Comparison of ENCODE assay signal across 10 cellular contexts in the genomic region with DNA sequence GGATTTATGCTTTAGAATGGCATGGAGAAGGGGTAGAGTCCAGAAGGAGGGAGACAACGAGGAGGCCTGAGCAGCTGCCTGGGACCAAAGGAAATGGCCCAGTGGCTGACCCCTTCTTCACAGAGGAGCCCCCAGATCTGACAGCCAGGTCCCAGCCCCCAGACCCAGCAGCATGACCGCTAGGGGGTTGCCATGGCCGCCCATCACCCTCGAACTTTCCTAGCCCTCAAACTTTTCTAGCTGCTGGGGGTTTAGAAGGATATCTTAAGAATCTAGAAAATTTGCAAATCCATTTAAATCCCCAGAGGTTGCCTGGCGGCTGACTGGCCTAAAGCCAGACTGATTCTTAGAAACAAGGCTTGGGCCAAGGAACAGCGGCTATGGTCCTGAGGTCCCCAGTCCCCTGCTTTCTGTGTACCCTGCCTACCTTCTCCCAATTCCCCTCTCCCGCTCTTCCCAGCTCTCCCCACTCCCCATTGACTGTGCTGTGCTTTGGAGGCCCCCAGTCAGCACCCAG. TPM values are rescaled to one million over a fixed set of nuclear protein-coding genes. Genes with fewer than 3 reads are reported as not detected.
DNase-seq lines count a peak whose midpoint lies in the region; ATAC-seq and TF ChIP-seq lines count a peak whose summit lies in the region.
"Had no signal": no experiment of that assay in that cellular context is flagged by ENCODE, and none has a peak within 500 bp of the region (broad histone marks: within the 10 kb centered on the region; RNA-seq: fewer than 3 reads in every experiment).

No MANE protein-coding gene starts in this region.

- H3K9ac ChIP-seq in skeletal muscle satellite cell (ENCODE audit: low read depth, low read length) = peak overlapping the region; percentile 68

- H3K9me3 ChIP-seq in T-helper 17 cell (ENCODE audit: control insufficient read depth, low read length, poor library complexity, severe bottlenecking) = no peaks in the 10 kb centered on the region
- no peaks in the 10 kb centered on the region for H3K9me3 ChIP-seq in hepatocyte (ENCODE audit: low read depth)
- no peaks in the 10 kb centered on the region for H3K9me3 ChIP-seq in skeletal muscle satellite cell (replicated peaks; ENCODE audit: low read length)

- no peak overlapping the region for H3K27ac Mint-ChIP-seq in T-helper 17 cell

- H3K36me3 ChIP-seq in hepatocyte (replicated peaks; ENCODE audit: insufficient read depth, low read depth) (no peaks in the 10 kb centered on the region), skeletal muscle satellite cell (ENCODE audit: insufficient read depth, low read length) (no peaks in the 10 kb centered on the region)

- H3K79me2 ChIP-seq in hepatocyte = peaks cover 48% of the 10 kb centered on the region

- H3K4me3 Mint-ChIP-seq in T-helper 17 cell = peak overlapping the region; percentile 45

- H3K36me3 Mint-ChIP-seq in T-helper 17 cell (ENCODE audit: low read depth) = peaks cover 2% of the 10 kb centered on the region

- peaks cover 48% of the 10 kb centered on the region for H3K4me1 ChIP-seq in hepatocyte (ENCODE audit: insufficient read depth)
- H3K4me1 ChIP-seq in skeletal muscle satellite cell (ENCODE audit: control insufficient read depth, insufficient read depth, low read length) = peaks cover 35% of the 10 kb centered on the region

- H3K4me3 ChIP-seq in hepatocyte (peak overlapping the region; percentile 49), skeletal muscle satellite cell (ENCODE audit: low read length) (peak overlapping the region; percentile 69)

- no peak overlapping the region for H2AFZ ChIP-seq in hepatocyte

- no peaks in the 10 kb centered on the region for H3K9me2 ChIP-seq in hepatocyte (replicated peaks; ENCODE audit: insufficient read depth)

- H3K27me3 ChIP-seq in hepatocyte = no peaks in the 10 kb centered on the region
- H3K27me3 ChIP-seq in skeletal muscle satellite cell (ENCODE audit: control insufficient read depth, insufficient read depth, low read length) = no peaks in the 10 kb centered on the region

- peaks cover 3% of the 10 kb centered on the region for H4K20me1 ChIP-seq in hepatocyte (ENCODE audit: insufficient read depth, poor library complexity, severe bottlenecking)

- no peak for TF ChIP-seq CTCF in hepatocyte (IDR thresholded peaks at IDR 0.05; ENCODE audit: poor library complexity)

- H3K27ac ChIP-seq in hepatocyte = peak overlapping the region; percentile 97

- H3K4me2 ChIP-seq in hepatocyte = peak overlapping the region; percentile 75
- peak overlapping the region; percentile 87 for H3K4me2 ChIP-seq in skeletal muscle satellite cell (ENCODE audit: low read length)

- peaks cover 9% of the 10 kb centered on the region for H3K4me1 Mint-ChIP-seq in T-helper 17 cell

- 53% methylated on average over 7 of the region's 7 CpGs for WGBS in hepatocyte (ENCODE audit: low lambda C conversion rate, missing lambda C conversion rate)

- ATAC-seq in T-helper 17 cell (no peak), HG03354 (IDR thresholded peaks at IDR 0.05; ENCODE audit: poor library complexity, severe bottlenecking, unreplicated experiment) (no peak)

- DNase-seq in ELF-1 (ENCODE audit: low read depth, low spot score) = peak; percentile 46
- no peak for DNase-seq in T-helper 17 cell
- no peak for DNase-seq in hepatocyte (ENCODE audit: low spot score)
- DNase-seq in DMS153 (lab: John Stamatoyannopoulos, UW) = no peak
- DNase-seq in NCI-H526 treated with DMSO at 0.1 percent for 48 hours (lab: John Stamatoyannopoulos, UW) = no peak
- DNase-seq in NCI-H1417 (lab: John Stamatoyannopoulos, UW) = no peak

- H3K27me3 Mint-ChIP-seq in T-helper 17 cell = peaks cover 44% of the 10 kb centered on the region

RNA-seq across cellular contexts. Expression of gene PDGFRB, which starts 1.0 kb away (rescaled TPM):
- total RNA-seq in T-helper 17 cell (under 1 TPM in 1 of 2 donors, not detected in 1; 0.57 TPM), hepatocyte (36.8 and 55.1 TPM in 2 replicates)
- polyA plus RNA-seq in hepatocyte = 55.2 and 62.9 TPM in 2 replicates
- 70.7 and 117 TPM in 2 replicates for total RNA-seq in skeletal muscle satellite cell (2012; rRNA removed)

RNA-seq across cellular contexts. Expression of gene CDX1, which starts 11.9 kb away (rescaled TPM):
- not detected for total RNA-seq in T-helper 17 cell
- total RNA-seq in hepatocyte = 54.6 and 58.2 TPM in 2 replicates
- 43.3 and 46.9 TPM in 2 replicates for polyA plus RNA-seq in hepatocyte
- total RNA-seq in skeletal muscle satellite cell (2012; rRNA removed) = not detected in 2 replicates
- total RNA-seq: SK-MEL-5 had no signal

RNA-seq across cellular contexts. Expression of gene SLC6A7, which starts 35.2 kb away (rescaled TPM):
- total RNA-seq in T-helper 17 cell (not detected), hepatocyte (0.88 and 1.1 TPM in 2 replicates)
- polyA plus RNA-seq in hepatocyte = 0.39 and 0.99 TPM in 2 replicates
- under 0.01 TPM in 1 of 2 replicates, not detected in the other for total RNA-seq in skeletal muscle satellite cell (2012; rRNA removed)
- total RNA-seq: SK-MEL-5 had no signal
- polyA plus RNA-seq: adipose tissue had no signal

Comparison
In these comparisons a context has a peak if more than half of its experiments do, and no peak if none do; other contexts are left out.
1. RNA of gene PDGFRB, which starts 1.0 kb away (total RNA-seq): 36.8 to 55.1 TPM in hepatocyte; 0.57 TPM in T-helper 17 cell; every median in the first group is over 10 times any median in the second.
2. RNA of gene CDX1, which starts 11.9 kb away (total RNA-seq): 54.6 to 58.2 TPM in hepatocyte; not detected in T-helper 17 cell; every median in the first group is over 10 times any median in the second.